In the genomic region with DNA sequence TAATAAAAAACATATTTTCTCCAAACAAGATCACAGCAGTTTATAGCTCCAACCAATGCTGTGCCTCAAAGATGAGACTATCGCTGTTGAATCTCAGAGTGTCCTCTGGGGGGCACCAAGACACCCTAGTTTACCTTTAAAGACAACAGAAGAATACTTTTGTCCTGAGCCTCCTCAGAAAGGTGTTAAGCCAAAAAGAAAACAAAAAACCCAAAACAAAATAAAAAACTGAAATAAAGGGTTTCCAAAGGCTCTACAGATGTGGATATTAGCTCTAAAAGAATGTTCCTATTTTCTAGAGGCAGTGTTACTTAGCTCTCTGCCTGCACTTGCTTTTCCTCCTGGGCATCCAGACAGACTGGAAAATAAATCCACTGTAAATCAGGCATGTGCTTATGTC, we compare ENCODE assay signal across 1 cellular context.
TF ChIP-seq lines count a peak whose summit lies in the region.

No MANE protein-coding gene starts in this region.

TF ChIP-seq in HCT116, 20 proteins besides CTCF, POLR2A, EP300 and RAD21 (continued from another document):
- TF ChIP-seq, protein P1, sequence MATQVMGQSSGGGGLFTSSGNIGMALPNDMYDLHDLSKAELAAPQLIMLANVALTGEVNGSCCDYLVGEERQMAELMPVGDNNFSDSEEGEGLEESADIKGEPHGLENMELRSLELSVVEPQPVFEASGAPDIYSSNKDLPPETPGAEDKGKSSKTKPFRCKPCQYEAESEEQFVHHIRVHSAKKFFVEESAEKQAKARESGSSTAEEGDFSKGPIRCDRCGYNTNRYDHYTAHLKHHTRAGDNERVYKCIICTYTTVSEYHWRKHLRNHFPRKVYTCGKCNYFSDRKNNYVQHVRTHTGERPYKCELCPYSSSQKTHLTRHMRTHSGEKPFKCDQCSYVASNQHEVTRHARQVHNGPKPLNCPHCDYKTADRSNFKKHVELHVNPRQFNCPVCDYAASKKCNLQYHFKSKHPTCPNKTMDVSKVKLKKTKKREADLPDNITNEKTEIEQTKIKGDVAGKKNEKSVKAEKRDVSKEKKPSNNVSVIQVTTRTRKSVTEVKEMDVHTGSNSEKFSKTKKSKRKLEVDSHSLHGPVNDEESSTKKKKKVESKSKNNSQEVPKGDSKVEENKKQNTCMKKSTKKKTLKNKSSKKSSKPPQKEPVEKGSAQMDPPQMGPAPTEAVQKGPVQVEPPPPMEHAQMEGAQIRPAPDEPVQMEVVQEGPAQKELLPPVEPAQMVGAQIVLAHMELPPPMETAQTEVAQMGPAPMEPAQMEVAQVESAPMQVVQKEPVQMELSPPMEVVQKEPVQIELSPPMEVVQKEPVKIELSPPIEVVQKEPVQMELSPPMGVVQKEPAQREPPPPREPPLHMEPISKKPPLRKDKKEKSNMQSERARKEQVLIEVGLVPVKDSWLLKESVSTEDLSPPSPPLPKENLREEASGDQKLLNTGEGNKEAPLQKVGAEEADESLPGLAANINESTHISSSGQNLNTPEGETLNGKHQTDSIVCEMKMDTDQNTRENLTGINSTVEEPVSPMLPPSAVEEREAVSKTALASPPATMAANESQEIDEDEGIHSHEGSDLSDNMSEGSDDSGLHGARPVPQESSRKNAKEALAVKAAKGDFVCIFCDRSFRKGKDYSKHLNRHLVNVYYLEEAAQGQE (IDR thresholded peaks at IDR 0.05; ENCODE audit: low read depth): no peak
- TF ChIP-seq TCF7L2 (IDR thresholded peaks at IDR 0.05; ENCODE audit: borderline replicate concordance, extremely low read depth, insufficient read depth, insufficient read length) (no peak), POLR2AphosphoS5 (IDR thresholded peaks at IDR 0.05; ENCODE audit: low read depth, low read length) (no peak)
- TF ChIP-seq, protein P2, sequence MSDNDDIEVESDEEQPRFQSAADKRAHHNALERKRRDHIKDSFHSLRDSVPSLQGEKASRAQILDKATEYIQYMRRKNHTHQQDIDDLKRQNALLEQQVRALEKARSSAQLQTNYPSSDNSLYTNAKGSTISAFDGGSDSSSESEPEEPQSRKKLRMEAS (IDR thresholded peaks at IDR 0.05): no peak
TF ChIP-seq in HCT116: peak in this region for 0.
